25 cellular contexts compared by ENCODE assay signal in the genomic region with DNA sequence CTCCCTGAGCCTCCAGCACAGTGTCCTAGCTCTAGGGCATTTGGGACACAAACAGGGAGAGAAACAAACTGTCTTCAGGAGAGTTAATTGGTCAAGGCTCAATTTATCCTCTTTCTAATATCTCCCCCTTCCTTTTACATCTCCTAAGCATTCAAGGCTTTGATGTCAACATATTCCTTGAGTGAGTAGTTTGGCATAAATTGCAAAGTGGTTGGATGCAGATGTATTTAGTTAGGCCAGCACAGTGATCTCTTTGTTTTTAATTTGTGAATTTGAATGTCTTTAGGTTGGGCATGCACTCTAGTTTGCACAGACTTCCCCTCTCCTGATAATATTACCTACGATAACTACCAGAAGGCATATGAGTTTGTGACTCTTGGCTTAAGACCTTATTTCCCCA. TPM values are rescaled to one million over a fixed set of nuclear protein-coding genes. Genes with fewer than 3 reads are reported as not detected.
"Had no signal": no experiment of that assay in that cellular context is flagged by ENCODE, and none has a peak within 500 bp of the region (broad histone marks: within the 10 kb centered on the region; RNA-seq: fewer than 3 reads in every experiment).

No MANE protein-coding gene starts in this region.

- H3K4me2 ChIP-seq: hepatocyte had no signal

- H3K36me3 ChIP-seq: ascending aorta, esophagus muscularis mucosa, left lung, prostate gland, spleen, vagina had no signal

- H3K27me3 ChIP-seq: ascending aorta, esophagus muscularis mucosa, testis, vagina had no signal

- H3K9me3 Mint-ChIP-seq: activated CD4-positive, alpha-beta T cell treated with anti-CD3 and anti-CD28 coated beads, Interleukin-2, amount 10 ng/mL, durations not matched to agents 24 days and 14 days; activated CD8-positive, alpha-beta T cell treated with anti-CD3 and anti-CD28 coated beads for 36 hours; activated naive CD8-positive, alpha-beta T cell treated with anti-CD3 and anti-CD28 coated beads, Interleukin-2, amount 50 U/mL, for 24 hours; activated T-helper 1 cell treated with anti-CD3 and anti-CD28 coated beads, Interleukin-12 subunit alpha, Interleukin-12 subunit beta, Interleukin-2, Interleukin-4 antibody, amounts not matched to agents 30 ng/mL and 10 ng/mL and 1 ng/mL, durations not matched to agents 14 hours and 24 hours and 36 hours; central memory CD8-positive, alpha-beta T cell; neural crest cell had no signal

- DNase-seq: activated CD8-positive, alpha-beta memory T cell treated with anti-CD3 and anti-CD28 coated beads, Interleukin-2, amount 10 ng/mL, durations not matched to agents 7 days and 5 days; activated CD8-positive, alpha-beta T cell treated with anti-CD3 and anti-CD28 coated beads for 36 hours; activated gamma-delta T cell; activated naive CD4-positive, alpha-beta T cell treated with anti-CD3 and anti-CD28 coated beads, Interleukin-2, amount 50 U/mL, for 16 hours; activated naive CD8-positive, alpha-beta T cell treated with anti-CD3 and anti-CD28 coated beads, Interleukin-2, amount 50 U/mL, for 24 hours; foreskin melanocyte; glutamatergic neuron; left lung; spleen; stimulated activated CD4-positive, alpha-beta T cell treated with anti-CD3 and anti-CD28 coated beads, Interleukin-4, amount 100 ng/mL, for 1 hour; T-helper 2 cell; testis; trophoblast cell had no signal

- H3K4me3 ChIP-seq: ascending aorta, esophagus muscularis mucosa, hepatocyte, left lung, prostate gland, spleen, testis, vagina had no signal

- H3K4me1 Mint-ChIP-seq: central memory CD8-positive, alpha-beta T cell; neural crest cell had no signal

- H3K4me1 ChIP-seq: left lung, prostate gland, spleen, testis, vagina had no signal

- H3K27ac Mint-ChIP-seq: activated CD4-positive, alpha-beta T cell treated with anti-CD3 and anti-CD28 coated beads, Interleukin-2, amount 10 ng/mL, durations not matched to agents 24 days and 14 days; activated CD8-positive, alpha-beta memory T cell treated with anti-CD3 and anti-CD28 coated beads, Interleukin-2, amount 10 ng/mL, durations not matched to agents 7 days and 5 days; activated CD8-positive, alpha-beta T cell treated with anti-CD3 and anti-CD28 coated beads for 36 hours; activated naive CD8-positive, alpha-beta T cell treated with anti-CD3 and anti-CD28 coated beads, Interleukin-2, amount 50 U/mL, for 24 hours; activated T-helper 1 cell treated with anti-CD3 and anti-CD28 coated beads, Interleukin-12 subunit alpha, Interleukin-12 subunit beta, Interleukin-2, Interleukin-4 antibody, amounts not matched to agents 30 ng/mL and 10 ng/mL and 1 ng/mL, durations not matched to agents 14 hours and 24 hours and 36 hours; naive thymus-derived CD4-positive, alpha-beta T cell had no signal

- H3K27ac ChIP-seq: ascending aorta, esophagus muscularis mucosa, hepatocyte, left lung, prostate gland, spleen, testis, vagina had no signal

- H3K36me3 Mint-ChIP-seq: activated CD8-positive, alpha-beta memory T cell treated with anti-CD3 and anti-CD28 coated beads, Interleukin-2, amount 10 ng/mL, durations not matched to agents 7 days and 5 days; naive thymus-derived CD4-positive, alpha-beta T cell had no signal

- H2AFZ ChIP-seq: hepatocyte had no signal

- H3K4me3 Mint-ChIP-seq: activated CD4-positive, alpha-beta T cell treated with anti-CD3 and anti-CD28 coated beads, Interleukin-2, amount 10 ng/mL, durations not matched to agents 24 days and 14 days; activated CD8-positive, alpha-beta memory T cell treated with anti-CD3 and anti-CD28 coated beads, Interleukin-2, amount 10 ng/mL, durations not matched to agents 7 days and 5 days; activated CD8-positive, alpha-beta T cell treated with anti-CD3 and anti-CD28 coated beads for 36 hours; activated naive CD8-positive, alpha-beta T cell treated with anti-CD3 and anti-CD28 coated beads, Interleukin-2, amount 50 U/mL, for 24 hours; activated T-helper 1 cell treated with anti-CD3 and anti-CD28 coated beads, Interleukin-12 subunit alpha, Interleukin-12 subunit beta, Interleukin-2, Interleukin-4 antibody, amounts not matched to agents 30 ng/mL and 10 ng/mL and 1 ng/mL, durations not matched to agents 14 hours and 24 hours and 36 hours; central memory CD8-positive, alpha-beta T cell; naive thymus-derived CD4-positive, alpha-beta T cell; neural crest cell had no signal

- H3K9me3 ChIP-seq: ascending aorta, esophagus muscularis mucosa, left lung, prostate gland, spleen, testis, vagina had no signal

- H3K79me2 ChIP-seq: hepatocyte had no signal

- FAIRE-seq: colon had no signal

RNA-seq across cellular contexts. Expression of a gene that starts 12.5 kb away (rescaled TPM):
- total RNA-seq: activated CD4-positive, alpha-beta T cell treated with anti-CD3 and anti-CD28 coated beads, Interleukin-2, amount 10 ng/mL, durations not matched to agents 24 days and 14 days; activated CD8-positive, alpha-beta memory T cell treated with anti-CD3 and anti-CD28 coated beads, Interleukin-2, amount 10 ng/mL, durations not matched to agents 7 days and 5 days; activated CD8-positive, alpha-beta T cell treated with anti-CD3 and anti-CD28 coated beads for 36 hours; activated T-helper 1 cell treated with anti-CD3 and anti-CD28 coated beads, Interleukin-12 subunit alpha, Interleukin-12 subunit beta, Interleukin-2, Interleukin-4 antibody, amounts not matched to agents 30 ng/mL and 10 ng/mL and 1 ng/mL, durations not matched to agents 14 hours and 24 hours and 36 hours; lung microvascular endothelial cell had no signal

RNA-seq across cellular contexts. Expression of a gene that starts 33.3 kb away (rescaled TPM):
- total RNA-seq: activated CD4-positive, alpha-beta T cell treated with anti-CD3 and anti-CD28 coated beads, Interleukin-2, amount 10 ng/mL, durations not matched to agents 24 days and 14 days; activated CD8-positive, alpha-beta memory T cell treated with anti-CD3 and anti-CD28 coated beads, Interleukin-2, amount 10 ng/mL, durations not matched to agents 7 days and 5 days had no signal
- polyA plus RNA-seq: naive thymus-derived CD4-positive, alpha-beta T cell had no signal
